Comparison of ENCODE assay signal across 19 cellular contexts in the genomic region with DNA sequence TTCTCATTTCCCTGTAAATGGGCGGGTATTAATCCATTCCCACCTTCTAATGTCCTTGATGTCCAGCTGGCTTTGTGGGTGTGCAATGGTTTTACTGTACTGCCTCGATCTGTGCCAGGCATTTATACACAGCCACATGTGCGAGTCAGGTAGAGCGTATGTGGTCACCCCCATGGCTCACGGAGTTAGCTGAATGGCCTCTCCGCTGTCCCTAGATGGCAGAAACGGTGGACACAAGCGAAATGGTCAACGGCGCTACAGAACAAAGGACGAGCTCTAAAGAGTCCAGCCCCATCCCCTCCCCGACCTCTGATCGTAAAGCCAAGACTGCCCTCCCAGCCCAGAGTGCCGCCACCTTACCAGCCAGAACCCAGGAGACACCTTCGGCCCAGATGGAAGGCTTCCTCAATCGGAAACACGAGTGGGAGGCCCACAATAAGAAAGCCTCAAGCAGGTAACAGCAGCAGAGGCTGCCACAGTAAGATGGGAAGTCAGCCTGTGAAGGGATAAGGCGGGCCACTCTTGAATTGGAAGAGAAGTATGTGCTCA. TPM values are rescaled to one million over a fixed set of nuclear protein-coding genes. Genes with fewer than 3 reads are reported as not detected.
DNase-seq lines count a peak whose midpoint lies in the region; ATAC-seq and TF ChIP-seq lines count a peak whose summit lies in the region.
"Had no signal": no experiment of that assay in that cellular context is flagged by ENCODE, and none has a peak within 500 bp of the region (broad histone marks: within the 10 kb centered on the region; RNA-seq: fewer than 3 reads in every experiment).

No MANE protein-coding gene starts in this region.

- H3K36me3 Mint-ChIP-seq in activated CD8-positive, alpha-beta T cell treated with anti-CD3 and anti-CD28 coated beads, Interleukin-2, amount 10 ng/mL, durations not matched to agents 7 days and 5 days (ENCODE audit: low read depth): peaks cover 86% of the 10 kb centered on the region
- peaks cover 54% of the 10 kb centered on the region for H3K36me3 Mint-ChIP-seq in activated CD8-positive, alpha-beta T cell treated with anti-CD3 and anti-CD28 coated beads for 36 hours (ENCODE audit: low read depth)
- peaks cover 26% of the 10 kb centered on the region for H3K36me3 Mint-ChIP-seq in T-helper 17 cell (ENCODE audit: low read depth)

- in situ Hi-C loops in gastrocnemius medialis (cut with MboI; ENCODE audit: low sequenced_read_pairs in 4 of 4): loop anchor here in 1 of 4 donors (25.0 kb wide), 1 partner anchor 173 kb away; no protein-coding TSS in a partner anchor

- H3K4me3 ChIP-seq in gastroesophageal sphincter (no peak overlapping the region), gastrocnemius medialis (no peak overlapping the region)
- H3K4me3 ChIP-seq: testis had no signal

- intact Hi-C loops in activated CD8-positive, alpha-beta T cell treated with anti-CD3 and anti-CD28 coated beads for 36 hours (cut with micrococcal nuclease): loop anchor here (2.0 kb wide), 1 partner anchor 40 kb away; no protein-coding TSS in a partner anchor
- intact Hi-C loops in gastrocnemius medialis (cut with DNase I; ENCODE audit: low total_unique reads): loop anchor here (10.0 kb wide), 1 partner anchor 350 kb away; no protein-coding TSS in a partner anchor

- H3K4me1 ChIP-seq in gastroesophageal sphincter: peaks cover 37 to 52% (median 37%) of the 10 kb centered on the region in 3 donors
- peaks cover 26 to 35% of the 10 kb centered on the region in 2 donors for H3K4me1 ChIP-seq in gastrocnemius medialis

- no peak for TF ChIP-seq CTCF in activated CD8-positive, alpha-beta T cell treated with anti-CD3 and anti-CD28 coated beads for 36 hours (IDR thresholded peaks at IDR 0.05)
- TF ChIP-seq CTCF in gastroesophageal sphincter (IDR thresholded peaks at IDR 0.05) (no peak), gastrocnemius medialis (IDR thresholded peaks at IDR 0.05 in 4 of 5, conservative IDR thresholded peaks at IDR 0.05 in 1 of 5) (no peak)

- no peak overlapping the region for H3K4me3 Mint-ChIP-seq in activated CD8-positive, alpha-beta T cell treated with anti-CD3 and anti-CD28 coated beads, Interleukin-2, amount 10 ng/mL, durations not matched to agents 7 days and 5 days
- H3K4me3 Mint-ChIP-seq in activated CD8-positive, alpha-beta T cell treated with anti-CD3 and anti-CD28 coated beads for 36 hours: no peak overlapping the region
- no peak overlapping the region for H3K4me3 Mint-ChIP-seq in T-helper 17 cell
- H3K4me3 Mint-ChIP-seq: activated CD4-positive, alpha-beta memory T cell treated with anti-CD3 and anti-CD28 coated beads, Interleukin-2, amount 10 ng/mL, durations not matched to agents 7 days and 5 days; activated T-helper 1 cell treated with anti-CD3 and anti-CD28 coated beads, Interleukin-12 subunit alpha, Interleukin-12 subunit beta, Interleukin-2, Interleukin-4 antibody, amounts not matched to agents 30 ng/mL and 10 ng/mL and 1 ng/mL, durations not matched to agents 14 hours and 24 hours and 36 hours had no signal

- no peaks in the 10 kb centered on the region for H3K9me3 Mint-ChIP-seq in activated CD8-positive, alpha-beta T cell treated with anti-CD3 and anti-CD28 coated beads, Interleukin-2, amount 10 ng/mL, durations not matched to agents 7 days and 5 days (ENCODE audit: insufficient read depth)
- no peaks in the 10 kb centered on the region for H3K9me3 Mint-ChIP-seq in activated CD8-positive, alpha-beta T cell treated with anti-CD3 and anti-CD28 coated beads for 36 hours
- H3K9me3 Mint-ChIP-seq: activated CD4-positive, alpha-beta memory T cell treated with anti-CD3 and anti-CD28 coated beads, Interleukin-2, amount 10 ng/mL, durations not matched to agents 7 days and 5 days; activated T-helper 1 cell treated with anti-CD3 and anti-CD28 coated beads, Interleukin-12 subunit alpha, Interleukin-12 subunit beta, Interleukin-2, Interleukin-4 antibody, amounts not matched to agents 30 ng/mL and 10 ng/mL and 1 ng/mL, durations not matched to agents 14 hours and 24 hours and 36 hours had no signal

- POLR2A ChIA-PET in activated CD8-positive, alpha-beta T cell treated with anti-CD3 and anti-CD28 coated beads, Interleukin-2, amount 10 ng/mL, durations not matched to agents 7 days and 5 days (lab: Charles Lee): interaction anchor here (1.2 kb wide), 1 partner anchor 106 kb away, joined by 4 read pairs; no protein-coding TSS in a partner anchor
- POLR2A ChIA-PET in activated CD8-positive, alpha-beta T cell treated with anti-CD3 and anti-CD28 coated beads for 36 hours (lab: Charles Lee): no interaction called here

- WGBS in gastroesophageal sphincter (ENCODE audit: low coverage in 1 of 2), 2 donors: 97 to 100% methylated on average over 4 to 6 of the region's 18 CpGs

- H3K27me3 ChIP-seq in gastroesophageal sphincter (no peaks in the 10 kb centered on the region), gastrocnemius medialis (no peaks in the 10 kb centered on the region)
- H3K27me3 ChIP-seq: testis had no signal

- ATAC-seq in activated CD8-positive, alpha-beta T cell treated with anti-CD3 and anti-CD28 coated beads, Interleukin-2, amount 10 ng/mL, durations not matched to agents 7 days and 5 days: no peak
- no peak for ATAC-seq in activated CD8-positive, alpha-beta T cell treated with anti-CD3 and anti-CD28 coated beads for 36 hours
- ATAC-seq in T-helper 17 cell (no peak), gastroesophageal sphincter (no peak), gastrocnemius medialis (no peak), GM18861 (IDR thresholded peaks at IDR 0.05; ENCODE audit: unreplicated experiment) (no peak)

- no peak for TF ChIP-seq EP300 in gastroesophageal sphincter (IDR thresholded peaks at IDR 0.05)

- TF ChIP-seq POLR2A in gastroesophageal sphincter (IDR thresholded peaks at IDR 0.05): no peak
- TF ChIP-seq POLR2A in gastrocnemius medialis (IDR thresholded peaks at IDR 0.05): no peak

- DNase-seq in activated CD8-positive, alpha-beta T cell treated with anti-CD3 and anti-CD28 coated beads, Interleukin-2, amount 10 ng/mL, durations not matched to agents 7 days and 5 days: no peak
- no peak for DNase-seq in activated CD8-positive, alpha-beta T cell treated with anti-CD3 and anti-CD28 coated beads for 36 hours
- DNase-seq in T-helper 17 cell (no peak), gastrocnemius medialis (no peak), NCI-H146 (lab: John Stamatoyannopoulos, UW) (no peak), iPS-NIHi7 (ENCODE audit: extremely low spot score) (no peak)
- DNase-seq: activated CD4-positive, alpha-beta memory T cell treated with anti-CD3 and anti-CD28 coated beads, Interleukin-2, amount 10 ng/mL, durations not matched to agents 7 days and 5 days; central memory CD4-positive, alpha-beta T cell; effector CD4-positive, alpha-beta T cell; kidney glomerular epithelial cell; NCI-H2081; RPMI8226; stimulated activated CD4-positive, alpha-beta T cell treated with anti-CD3 and anti-CD28 coated beads, Interleukin-4, amount 100 ng/mL, for 24 hours; testis had no signal

- H3K36me3 ChIP-seq in gastroesophageal sphincter (peaks cover 0 to 86% of the 10 kb centered on the region in 2 donors), gastrocnemius medialis (peaks cover 5 to 87% of the 10 kb centered on the region in 2 donors)

- H3K27me3 Mint-ChIP-seq in activated CD8-positive, alpha-beta T cell treated with anti-CD3 and anti-CD28 coated beads, Interleukin-2, amount 10 ng/mL, durations not matched to agents 7 days and 5 days (ENCODE audit: low read depth): no peaks in the 10 kb centered on the region
- H3K27me3 Mint-ChIP-seq in activated CD8-positive, alpha-beta T cell treated with anti-CD3 and anti-CD28 coated beads for 36 hours: no peaks in the 10 kb centered on the region
- no peaks in the 10 kb centered on the region for H3K27me3 Mint-ChIP-seq in T-helper 17 cell
- H3K27me3 Mint-ChIP-seq: activated CD4-positive, alpha-beta memory T cell treated with anti-CD3 and anti-CD28 coated beads, Interleukin-2, amount 10 ng/mL, durations not matched to agents 7 days and 5 days had no signal

- no peaks in the 10 kb centered on the region for H3K9me3 ChIP-seq in T-helper 17 cell (ENCODE audit: control insufficient read depth, low read length, poor library complexity, severe bottlenecking)
- H3K9me3 ChIP-seq in gastroesophageal sphincter: no peaks in the 10 kb centered on the region
- no peaks in the 10 kb centered on the region for H3K9me3 ChIP-seq in gastrocnemius medialis
- H3K9me3 ChIP-seq: testis had no signal

- CTCF ChIA-PET in activated CD8-positive, alpha-beta T cell treated with anti-CD3 and anti-CD28 coated beads, Interleukin-2, amount 10 ng/mL, durations not matched to agents 7 days and 5 days (lab: Charles Lee): interaction anchor here (0.9 to 4.7 kb wide), 23 partner anchors 8 to 730 kb away, joined by 3 to 131 read pairs (median 4); no protein-coding TSS in a partner anchor
- CTCF ChIA-PET in activated CD8-positive, alpha-beta T cell treated with anti-CD3 and anti-CD28 coated beads for 36 hours (lab: Charles Lee): interaction anchor here (0.7 to 6.1 kb wide), 25 partner anchors 9 to 174 kb away, joined by 3 to 218 read pairs (median 9); a partner anchor contains a TSS

- H3K27ac Mint-ChIP-seq in activated CD8-positive, alpha-beta T cell treated with anti-CD3 and anti-CD28 coated beads, Interleukin-2, amount 10 ng/mL, durations not matched to agents 7 days and 5 days: peak overlapping the region; percentile 50
- no peak overlapping the region for H3K27ac Mint-ChIP-seq in activated CD8-positive, alpha-beta T cell treated with anti-CD3 and anti-CD28 coated beads for 36 hours
- H3K27ac Mint-ChIP-seq in T-helper 17 cell: peak overlapping the region; percentile 81
- H3K27ac Mint-ChIP-seq: activated CD4-positive, alpha-beta memory T cell treated with anti-CD3 and anti-CD28 coated beads, Interleukin-2, amount 10 ng/mL, durations not matched to agents 7 days and 5 days; activated T-helper 1 cell treated with anti-CD3 and anti-CD28 coated beads, Interleukin-12 subunit alpha, Interleukin-12 subunit beta, Interleukin-2, Interleukin-4 antibody, amounts not matched to agents 30 ng/mL and 10 ng/mL and 1 ng/mL, durations not matched to agents 14 hours and 24 hours and 36 hours had no signal

- H3K27ac ChIP-seq in gastroesophageal sphincter (peak overlapping the region; percentile 81 to 90 (median 86)), gastrocnemius medialis (peak overlapping the region; percentile 20 to 73 (median 71))
- H3K27ac ChIP-seq: KMS-11, VCaP had no signal

- H3K4me1 Mint-ChIP-seq in activated CD8-positive, alpha-beta T cell treated with anti-CD3 and anti-CD28 coated beads, Interleukin-2, amount 10 ng/mL, durations not matched to agents 7 days and 5 days (ENCODE audit: low read depth): peaks cover 14% of the 10 kb centered on the region
- peaks cover 8% of the 10 kb centered on the region for H3K4me1 Mint-ChIP-seq in activated CD8-positive, alpha-beta T cell treated with anti-CD3 and anti-CD28 coated beads for 36 hours (ENCODE audit: low read depth)
- peaks cover 10% of the 10 kb centered on the region for H3K4me1 Mint-ChIP-seq in T-helper 17 cell

RNA-seq across cellular contexts. Expression of a gene that starts 59.1 kb away (rescaled TPM):
- total RNA-seq in activated CD8-positive, alpha-beta T cell treated with anti-CD3 and anti-CD28 coated beads, Interleukin-2, amount 10 ng/mL, durations not matched to agents 7 days and 5 days: 1 to 10 TPM in 1 of 2 experiments, under 1 TPM in 1; 0.78 to 1.3 TPM
- total RNA-seq in activated CD8-positive, alpha-beta T cell treated with anti-CD3 and anti-CD28 coated beads for 36 hours: 1 to 10 TPM; 1.2 to 1.7 TPM
- total RNA-seq in T-helper 17 cell (1 to 10 TPM; 2.2 to 4.0 TPM), gastroesophageal sphincter (1 to 10 TPM in 2 of 4 donors, under 1 TPM in 2; 0.62 to 1.5 (median 1.1) TPM), gastrocnemius medialis (10 to 100 TPM in 2 of 4 donors, 1 to 10 TPM in 2; 2.7 to 42.5 (median 11.9) TPM)
